ENCODE assay signal across 1 cellular context in genomic region chr6:33710296-33711121, GRCh38.
A peak's percentile ranks its signal among the peaks of the same experiment; 100 is the strongest.
TF ChIP-seq lines count a peak whose summit lies in the region.

No MANE protein-coding gene starts in this region.

TF ChIP-seq in GM12878, 131 proteins besides CTCF, POLR2A, EP300 and RAD21:
- TF ChIP-seq BACH1 (IDR thresholded peaks at IDR 0.05; ENCODE audit: borderline replicate concordance) (no peak), MYB (IDR thresholded peaks at IDR 0.05; ENCODE audit: borderline replicate concordance, low read depth, low read length) (no peak), POU2F2 (IDR thresholded peaks at IDR 0.05; ENCODE audit: borderline replicate concordance, low read depth, low read length) (no peak), ESRRA (IDR thresholded peaks at IDR 0.05; ENCODE audit: low read length) (no peak), MLLT1 (IDR thresholded peaks at IDR 0.05) (peak; percentile 84), SP1 (IDR thresholded peaks at IDR 0.05; ENCODE audit: low read depth, low read length) (peak; percentile 1)
